8 cellular contexts compared by ENCODE assay signal in genomic region chr1:155241851-155242264, GRCh38. TPM values are rescaled to one million over a fixed set of nuclear protein-coding genes. Genes with fewer than 3 reads are reported as not detected.
DNase-seq lines count a peak whose midpoint lies in the region; ATAC-seq, FAIRE-seq and TF ChIP-seq lines count a peak whose summit lies in the region.

No MANE protein-coding gene starts in this region.

- TF ChIP-seq CTCF in MCF 10A (IDR thresholded peaks at IDR 0.05; ENCODE audit: unreplicated experiment) (no peak), mammary epithelial cell (conservative IDR thresholded peaks at IDR 0.05 in 1 of 2, IDR thresholded peaks at IDR 0.05 in 1 of 2; ENCODE audit: extremely low read depth in 1 of 2, insufficient read depth in 1 of 2, low read depth in 1 of 2, low read length in 2 of 2) (no peak), transverse colon (IDR thresholded peaks at IDR 0.05) (no peak)

- no peak for TF ChIP-seq EP300 in transverse colon (IDR thresholded peaks at IDR 0.05; ENCODE audit: low read depth)

- ATAC-seq in esophagus mucosa, result peak; percentile 17
- no peak for ATAC-seq in effector memory CD8-positive, alpha-beta T cell (replicated peaks)

- no peaks in the 10 kb centered on the region for H3K9me3 ChIP-seq in mammary epithelial cell (replicated peaks; ENCODE audit: insufficient read depth, low read length)
- H3K9me3 ChIP-seq in transverse colon, result no peaks in the 10 kb centered on the region

- no peak overlapping the region for H3K9ac ChIP-seq in mammary epithelial cell (ENCODE audit: insufficient read depth, low read length)

- H3K27me3 ChIP-seq in mammary epithelial cell (ENCODE audit: insufficient read depth, low read length) (no peaks in the 10 kb centered on the region), transverse colon (no peaks in the 10 kb centered on the region)

- H3K4me2 ChIP-seq in mammary epithelial cell (ENCODE audit: insufficient read depth, low read depth, low read length), result no peak overlapping the region

- CTCF ChIA-PET in MCF 10A (lab: Yijun Ruan, JAX), result interaction anchor here (0.6 to 5.7 kb wide), 7 partner anchors 9 to 741 kb away, joined by 3 to 86 read pairs (median 3); partner anchors contain the start of genes ENTREP3, MTX1 and THBS3
- CTCF ChIA-PET in mammary epithelial cell (lab: Charles Lee; ENCODE audit: low non-redundant PET), result no interaction called here

- peaks cover 8% of the 10 kb centered on the region for H3K79me2 ChIP-seq in mammary epithelial cell (ENCODE audit: insufficient read depth, low read length)

- no peaks in the 10 kb centered on the region for H3K9me3 Mint-ChIP-seq in MCF 10A (ENCODE audit: unreplicated experiment)
- H3K9me3 Mint-ChIP-seq in effector memory CD8-positive, alpha-beta T cell, result peaks cover 0 to 2% of the 10 kb centered on the region in 2 donors

- TF ChIP-seq POLR2A in transverse colon (IDR thresholded peaks at IDR 0.05), result no peak
- no peak for TF ChIP-seq POLR2A in GM12892 (IDR thresholded peaks at IDR 0.05; ENCODE audit: low read depth, low read length)

- 68% methylated on average over 4 of the region's 4 CpGs for WGBS in mammary epithelial cell (ENCODE audit: low coverage, missing lambda C conversion rate)
- WGBS in transverse colon (ENCODE audit: low coverage in 1 of 2), 2 donors, result 65% methylated on average over 4 of the region's 4 CpGs; no CpG with 5 or more reads in 1 of the 2 donors

- peak overlapping the region; percentile 84 for H3K4me3 Mint-ChIP-seq in MCF 10A (ENCODE audit: unreplicated experiment)
- H3K4me3 Mint-ChIP-seq in effector memory CD8-positive, alpha-beta T cell, result peak overlapping the region in 1 of 2 donors; percentile 85

- no peak for FAIRE-seq in GM12892 (lab: Jason Lieb, UNC)

- no peaks in the 10 kb centered on the region for H4K20me1 ChIP-seq in mammary epithelial cell (ENCODE audit: insufficient read depth, low read length)

- no peak overlapping the region for H3K27ac Mint-ChIP-seq in MCF 10A (ENCODE audit: low read depth, unreplicated experiment)
- peak overlapping the region in 1 of 2 donors; percentile 91 for H3K27ac Mint-ChIP-seq in effector memory CD8-positive, alpha-beta T cell

- BruUV-seq in MCF 10A (replicated peaks; lab: Mats Ljungman, UMichigan) (no TSS peak), mammary epithelial cell (replicated peaks; lab: Mats Ljungman, UMichigan) (no TSS peak)

- in situ Hi-C loops in mammary epithelial cell (cut with MboI; ENCODE audit: low sequenced_read_pairs in 2 of 2) (no loop called here), transverse colon (cut with MboI; ENCODE audit: low pct_ligation_motif_present in 1 of 4, low pct_unique_long_range_greater_than_20kb in 1 of 4, low sequenced_read_pairs in 3 of 4) (no loop called here)

- peaks cover 30% of the 10 kb centered on the region for H3K36me3 Mint-ChIP-seq in MCF 10A (ENCODE audit: insufficient read depth, unreplicated experiment)
- H3K36me3 Mint-ChIP-seq in effector memory CD8-positive, alpha-beta T cell (ENCODE audit: insufficient read depth), result peaks cover 42% of the 10 kb centered on the region

- POLR2A ChIA-PET in MCF 10A (lab: Yijun Ruan, JAX), result interaction anchor here (0.6 to 3.2 kb wide), 15 partner anchors 10 to 454 kb away, joined by 3 to 32 read pairs (median 4); partner anchors contain the start of genes ENTREP3, KRTCAP2, SCAMP3 and SLC50A1

- H2AFZ ChIP-seq in mammary epithelial cell (ENCODE audit: low read depth, low read length), result no peak overlapping the region

- H3K27ac ChIP-seq in mammary epithelial cell (ENCODE audit: insufficient read depth, low read depth, low read length) (no peak overlapping the region), transverse colon (peak overlapping the region; percentile 90 to 97 (median 94))

- DNase-seq in MCF 10A (ENCODE audit: unreplicated experiment) (no peak), mammary epithelial cell (no peak), SKM-1 (lab: John Stamatoyannopoulos, UW; ENCODE audit: unreplicated experiment) (peak; percentile 94), transverse colon (no peak), NCI-H187 treated with DMSO at 0.1 percent for 48 hours (lab: John Stamatoyannopoulos, UW) (no peak), GM12892 (ENCODE audit: insufficient read length) (no peak)
- no peak for DNase-seq in effector memory CD8-positive, alpha-beta T cell

- H3K4me3 ChIP-seq in mammary epithelial cell (replicated peaks in 1 of 3; ENCODE audit: insufficient read depth in 1 of 3, low read depth in 2 of 3, low read length in 3 of 3), result no peak overlapping the region
- H3K4me3 ChIP-seq in transverse colon, result no peak overlapping the region

- dilution Hi-C loops in mammary epithelial cell (cut with HindIII; ENCODE audit: low sequenced_read_pairs), result no loop called here

- H3K4me1 Mint-ChIP-seq in MCF 10A (ENCODE audit: insufficient read depth, unreplicated experiment), result peaks cover 24% of the 10 kb centered on the region
- H3K4me1 Mint-ChIP-seq in effector memory CD8-positive, alpha-beta T cell (ENCODE audit: low read depth in 2 of 2), result peaks cover 28 to 32% of the 10 kb centered on the region in 2 donors

- H3K36me3 ChIP-seq in mammary epithelial cell (ENCODE audit: insufficient read depth, low read length) (no peaks in the 10 kb centered on the region), transverse colon (peaks cover 0 to 4% (median 2%) of the 10 kb centered on the region in 4 donors)

- H3K27me3 Mint-ChIP-seq in MCF 10A (ENCODE audit: insufficient read depth, unreplicated experiment), result no peaks in the 10 kb centered on the region
- no peaks in the 10 kb centered on the region for H3K27me3 Mint-ChIP-seq in effector memory CD8-positive, alpha-beta T cell

- peaks cover 21% of the 10 kb centered on the region for H3K4me1 ChIP-seq in mammary epithelial cell (ENCODE audit: insufficient read depth, low read length)
- H3K4me1 ChIP-seq in transverse colon, result peaks cover 20 to 46% (median 32%) of the 10 kb centered on the region in 4 donors

- intact Hi-C loops in MCF 10A (cut with micrococcal nuclease) (no loop called here), mammary epithelial cell (cut with micrococcal nuclease) (loop anchor here (2.0 kb wide), 1 partner anchor 15 kb away; no protein-coding TSS in a partner anchor), transverse colon (cut with DNase I; ENCODE audit: low total_unique reads) (no loop called here)

RNA-seq across cellular contexts. Expression of gene ENTREP3, which starts 13.4 kb away (rescaled TPM):
- total RNA-seq in MCF 10A (2022) (32.3 and 37.1 TPM in 2 replicates), mammary epithelial cell (10 to 100 TPM; 10.0 to 66.1 TPM), esophagus mucosa (24.9 TPM), transverse colon (10 to 100 TPM in 3 of 4 donors, 1 to 10 TPM in 1; 9.0 to 21.9 (median 15.7) TPM)
- polyA plus RNA-seq in mammary epithelial cell, result 18.4 TPM
- polyA minus RNA-seq in mammary epithelial cell, result 73.9 TPM
- 6.4 TPM for polyA plus RNA-seq in GM12892 (2012; ENCODE audit: missing spikeins)

RNA-seq across cellular contexts. Expression of gene SCAMP3, which starts 20.3 kb away (rescaled TPM):
- total RNA-seq in MCF 10A (2022) (80.6 and 88.1 TPM in 2 replicates), mammary epithelial cell (10 to 100 TPM; 36.7 to 57.7 TPM), esophagus mucosa (43.3 TPM), transverse colon (10 to 100 TPM in 3 of 4 donors, 1 to 10 TPM in 1; 7.8 to 61.3 (median 35.2) TPM)
- 90.5 TPM for polyA plus RNA-seq in mammary epithelial cell
- polyA minus RNA-seq in mammary epithelial cell, result 75.5 TPM
- polyA plus RNA-seq in GM12892 (2012; ENCODE audit: missing spikeins), result 32.2 TPM

RNA-seq across cellular contexts. Expression of gene CLK2, which starts 31.4 kb away (rescaled TPM):
- total RNA-seq in MCF 10A (2022) (78.6 and 82.3 TPM in 2 replicates), mammary epithelial cell (10 to 100 TPM; 21.5 to 41.5 TPM), esophagus mucosa (16.9 TPM), transverse colon (10 to 100 TPM; 31.9 to 92.9 (median 51.5) TPM)
- 36.1 TPM for polyA plus RNA-seq in mammary epithelial cell
- 93.7 TPM for polyA minus RNA-seq in mammary epithelial cell
- 54.9 TPM for polyA plus RNA-seq in GM12892 (2012; ENCODE audit: missing spikeins)

RNA-seq across cellular contexts. Expression of gene MTX1, which starts 33.4 kb away (rescaled TPM):
- total RNA-seq in MCF 10A (2022) (64.6 and 67.4 TPM in 2 replicates), mammary epithelial cell (10 to 100 TPM; 34.2 to 49.3 TPM), esophagus mucosa (36.5 TPM), transverse colon (10 to 100 TPM; 24.3 to 64.0 (median 46.0) TPM)
- 82.0 TPM for polyA plus RNA-seq in mammary epithelial cell
- 31.0 TPM for polyA minus RNA-seq in mammary epithelial cell
- polyA plus RNA-seq in GM12892 (2012; ENCODE audit: missing spikeins), result 36.4 TPM

RNA-seq across cellular contexts. Expression of gene THBS3, which starts 34.2 kb away (rescaled TPM):
- total RNA-seq in MCF 10A (2022) (33.0 and 34.4 TPM in 2 replicates), mammary epithelial cell (10 to 100 TPM; 14.8 to 28.0 TPM), esophagus mucosa (14.5 TPM), transverse colon (10 to 100 TPM; 19.2 to 37.8 (median 27.0) TPM)
- polyA plus RNA-seq in mammary epithelial cell, result 10.8 TPM
- polyA minus RNA-seq in mammary epithelial cell, result 18.1 TPM
- polyA plus RNA-seq in GM12892 (2012; ENCODE audit: missing spikeins), result 7.3 TPM
